Comparison of ENCODE assay signal across 1 cellular context in the genomic region with DNA sequence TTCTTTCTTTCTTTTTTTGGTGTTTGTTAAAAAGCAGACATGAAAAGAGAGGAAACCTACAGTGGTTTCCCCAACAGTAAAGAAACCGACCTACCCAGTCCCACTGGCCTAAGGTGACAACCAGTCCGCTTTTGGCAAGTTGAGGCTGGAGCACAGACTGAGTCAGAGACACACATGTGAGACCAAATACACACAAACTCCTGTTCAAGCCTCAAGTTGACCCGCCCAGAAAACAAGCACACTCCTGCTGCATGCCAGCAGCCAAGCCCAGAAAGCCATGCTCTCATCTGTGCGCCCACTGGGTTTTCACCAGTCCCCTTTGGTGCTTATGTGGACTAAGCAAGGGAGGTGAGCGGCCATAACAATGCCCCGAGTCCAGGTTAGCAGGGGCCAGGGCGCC.
TF ChIP-seq lines count a peak whose summit lies in the region.

No MANE protein-coding gene starts in this region.

TF ChIP-seq in WTC11, 78 proteins besides CTCF, POLR2A, EP300 and RAD21 (continued from another document):
- no peak for TF ChIP-seq ZNF281 (CRISPR knock-in tag; IDR thresholded peaks at IDR 0.05)
- TF ChIP-seq ZNF671 (CRISPR knock-in tag; IDR thresholded peaks at IDR 0.05) = no peak
- TF ChIP-seq ZNF423 (CRISPR knock-in tag; IDR thresholded peaks at IDR 0.05) = no peak
- no peak for TF ChIP-seq AR (CRISPR knock-in tag; IDR thresholded peaks at IDR 0.05)
- no peak for TF ChIP-seq ZNF512 (CRISPR knock-in tag; IDR thresholded peaks at IDR 0.05; ENCODE audit: borderline replicate concordance)
- TF ChIP-seq ZNF232 (CRISPR knock-in tag; IDR thresholded peaks at IDR 0.05) = no peak
